In the genomic region with DNA sequence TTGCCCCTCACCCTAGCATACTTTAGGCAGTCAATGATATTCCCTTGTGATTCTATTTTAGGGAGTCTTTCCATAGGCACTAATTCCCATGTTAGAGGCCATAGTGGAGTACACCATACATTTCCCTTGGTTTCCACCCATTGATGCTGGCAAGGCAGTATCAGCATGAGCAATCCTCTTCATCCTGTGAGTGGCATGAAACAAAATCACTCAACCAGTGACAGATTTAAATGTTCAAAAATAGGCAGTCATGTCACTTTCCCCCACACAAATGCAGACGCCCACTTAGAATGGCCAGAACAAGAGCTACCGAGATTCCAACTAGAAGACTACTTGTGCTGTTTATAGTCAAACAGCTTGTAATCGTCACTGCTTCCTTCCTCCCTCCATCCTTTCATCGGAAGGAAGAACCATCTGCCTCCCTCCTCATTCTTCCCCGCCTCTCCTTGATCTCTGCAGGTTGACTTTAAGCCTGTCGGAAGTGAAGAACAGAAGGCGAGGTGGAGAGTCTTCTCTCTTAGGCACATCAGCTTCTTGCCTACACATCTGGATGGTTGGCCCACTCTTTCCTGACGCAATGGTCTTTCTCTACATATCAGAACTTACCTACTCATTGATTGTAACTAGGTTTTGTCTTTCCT, we compare ENCODE assay signal across 22 cellular contexts. TPM values are rescaled to one million over a fixed set of nuclear protein-coding genes. Genes with fewer than 3 reads are reported as not detected.
DNase-seq lines count a peak whose midpoint lies in the region; ATAC-seq and TF ChIP-seq lines count a peak whose summit lies in the region.
"Had no signal": no experiment of that assay in that cellular context is flagged by ENCODE, and none has a peak within 500 bp of the region (broad histone marks: within the 10 kb centered on the region; RNA-seq: fewer than 3 reads in every experiment).

No MANE protein-coding gene starts in this region.

- peak overlapping the region; percentile 17 for H3K4me3 Mint-ChIP-seq in activated T-cell treated with anti-CD3 and anti-CD28 coated beads, Interleukin-2, amount 50 U/mL, for 4 hours
- peak overlapping the region; percentile 52 to 72 (median 64) for H3K4me3 Mint-ChIP-seq in IgD-negative memory B cell
- peak overlapping the region; percentile 57 for H3K4me3 Mint-ChIP-seq in activated naive CD8-positive, alpha-beta T cell
- H3K4me3 Mint-ChIP-seq in naive thymus-derived CD8-positive, alpha-beta T cell = peak overlapping the region; percentile 29 to 85 (median 56)
- H3K4me3 Mint-ChIP-seq: CD14-positive monocyte, mesothelial cell of epicardium, neural crest cell had no signal

- peaks cover 32% of the 10 kb centered on the region for H3K4me1 Mint-ChIP-seq in activated T-cell treated with anti-CD3 and anti-CD28 coated beads, Interleukin-2, amount 50 U/mL, for 4 hours (ENCODE audit: low read depth)
- H3K4me1 Mint-ChIP-seq in IgD-negative memory B cell = peaks cover 25 to 39% (median 31%) of the 10 kb centered on the region in 3 donors
- peaks cover 35% of the 10 kb centered on the region for H3K4me1 Mint-ChIP-seq in activated naive CD8-positive, alpha-beta T cell (ENCODE audit: low read depth)
- H3K4me1 Mint-ChIP-seq in naive thymus-derived CD8-positive, alpha-beta T cell = peaks cover 17 to 48% (median 37%) of the 10 kb centered on the region in 4 donors
- H3K4me1 Mint-ChIP-seq: CD14-positive monocyte, neural crest cell had no signal

- POLR2A ChIA-PET in naive thymus-derived CD8-positive, alpha-beta T cell (lab: Charles Lee) = interaction anchor here (0.9 to 2.1 kb wide), 3 partner anchors 14 to 158 kb away, joined by 3 to 6 read pairs (median 4); no protein-coding TSS in a partner anchor

- peak; percentile 40 to 41 for ATAC-seq in activated T-cell treated with anti-CD3 and anti-CD28 coated beads, Interleukin-2, amount 50 U/mL, for 4 hours
- peak; percentile 24 to 39 for ATAC-seq in naive thymus-derived CD8-positive, alpha-beta T cell
- no peak for ATAC-seq in HG02870 (IDR thresholded peaks at IDR 0.05; ENCODE audit: unreplicated experiment)
- no peak for ATAC-seq in omental fat pad (ENCODE audit: low FRiP score)
- ATAC-seq: gastrocnemius medialis, left lobe of liver, psoas muscle had no signal

- no peak for TF ChIP-seq CTCF in omental fat pad (IDR thresholded peaks at IDR 0.05)

- no peaks in the 10 kb centered on the region for H3K9me3 Mint-ChIP-seq in activated T-cell treated with anti-CD3 and anti-CD28 coated beads, Interleukin-2, amount 50 U/mL, for 4 hours
- H3K9me3 Mint-ChIP-seq in IgD-negative memory B cell = no peaks in the 10 kb centered on the region
- no peaks in the 10 kb centered on the region for H3K9me3 Mint-ChIP-seq in activated naive CD8-positive, alpha-beta T cell (ENCODE audit: low read depth)
- H3K9me3 Mint-ChIP-seq in naive thymus-derived CD8-positive, alpha-beta T cell = no peaks in the 10 kb centered on the region
- H3K9me3 Mint-ChIP-seq: CD14-positive monocyte, neural crest cell had no signal

- H3K27me3 Mint-ChIP-seq in activated T-cell treated with anti-CD3 and anti-CD28 coated beads, Interleukin-2, amount 50 U/mL, for 4 hours (ENCODE audit: low read depth) = no peaks in the 10 kb centered on the region
- H3K27me3 Mint-ChIP-seq in IgD-negative memory B cell = peaks cover 4% of the 10 kb centered on the region
- no peaks in the 10 kb centered on the region for H3K27me3 Mint-ChIP-seq in activated naive CD8-positive, alpha-beta T cell
- H3K27me3 Mint-ChIP-seq in naive thymus-derived CD8-positive, alpha-beta T cell = peaks cover 0 to 2% (median 0%) of the 10 kb centered on the region in 5 donors

- no peaks in the 10 kb centered on the region for H3K36me3 Mint-ChIP-seq in activated T-cell treated with anti-CD3 and anti-CD28 coated beads, Interleukin-2, amount 50 U/mL, for 4 hours (ENCODE audit: insufficient read depth)
- H3K36me3 Mint-ChIP-seq in IgD-negative memory B cell = no peaks in the 10 kb centered on the region
- no peaks in the 10 kb centered on the region for H3K36me3 Mint-ChIP-seq in activated naive CD8-positive, alpha-beta T cell
- no peaks in the 10 kb centered on the region for H3K36me3 Mint-ChIP-seq in naive thymus-derived CD8-positive, alpha-beta T cell
- H3K36me3 Mint-ChIP-seq: CD14-positive monocyte, mesothelial cell of epicardium had no signal

- DNase-seq in activated T-cell treated with anti-CD3 and anti-CD28 coated beads, Interleukin-2, amount 50 U/mL, for 4 hours = no peak
- no peak for DNase-seq in activated T-cell treated with anti-CD3 and anti-CD28 coated beads, Interleukin-2, amount 50 U/mL, for 1 hour
- peak in 4 of 10 donors; percentile 16 to 43 (median 30) for DNase-seq in naive thymus-derived CD8-positive, alpha-beta T cell
- no peak for DNase-seq in NCI-H446 treated with DMSO at 0.1 percent for 48 hours (lab: John Stamatoyannopoulos, UW)
- DNase-seq in omental fat pad (ENCODE audit: low spot score) = no peak
- DNase-seq: ACHN; activated CD4-positive, alpha-beta T cell treated with anti-CD3 and anti-CD28 coated beads for 48 hours; DMS53; gastrocnemius medialis; KBM-7; NCI-H1092; NCI-H2029 treated with DMSO at 0.1 percent for 48 hours; psoas muscle; SK-N-SH; stimulated activated CD4-positive, alpha-beta T cell treated with anti-CD3 and anti-CD28 coated beads, Interleukin-4, amount 100 ng/mL, for 24 hours had no signal

- H3K27ac Mint-ChIP-seq in IgD-negative memory B cell = peak overlapping the region; percentile 10 to 89 (median 43)
- peak overlapping the region; percentile 36 for H3K27ac Mint-ChIP-seq in activated naive CD8-positive, alpha-beta T cell
- peak overlapping the region; percentile 80 to 95 (median 92) for H3K27ac Mint-ChIP-seq in naive thymus-derived CD8-positive, alpha-beta T cell
- H3K27ac Mint-ChIP-seq: CD14-positive monocyte, mesothelial cell of epicardium had no signal

RNA-seq across cellular contexts. Expression of a gene that starts 22.5 kb away (rescaled TPM):
- total RNA-seq in activated T-cell treated with anti-CD3 and anti-CD28 coated beads, Interleukin-2, amount 50 U/mL, for 4 hours = 1 to 10 TPM; 5.2 to 7.3 (median 5.5) TPM
- polyA plus RNA-seq in IgD-negative memory B cell = 3.6 TPM
- 1 to 10 TPM; 2.9 TPM for total RNA-seq in naive thymus-derived CD8-positive, alpha-beta T cell
- 1 to 10 TPM in 2 of 3 donors, under 1 TPM in 1; 0.20 to 3.3 (median 1.7) TPM for polyA plus RNA-seq in naive thymus-derived CD8-positive, alpha-beta T cell
- 10 to 100 TPM; 32.6 to 50.9 (median 38.4) TPM for total RNA-seq in omental fat pad

RNA-seq across cellular contexts. Expression of a gene that starts 41.8 kb away (rescaled TPM):
- 1,000 to 10,000 TPM; 1,554 to 1,640 (median 1,611) TPM for total RNA-seq in activated T-cell treated with anti-CD3 and anti-CD28 coated beads, Interleukin-2, amount 50 U/mL, for 4 hours
- polyA plus RNA-seq in IgD-negative memory B cell = 7,235 TPM
- 1,000 to 10,000 TPM; 2,102 to 2,162 TPM for total RNA-seq in naive thymus-derived CD8-positive, alpha-beta T cell
- polyA plus RNA-seq in naive thymus-derived CD8-positive, alpha-beta T cell = 1,000 to 10,000 TPM; 7,933 to 9,149 (median 9,080) TPM
- 1,000 to 10,000 TPM in 2 of 4 donors, 100 to 1,000 TPM in 2; 701 to 1,078 (median 933) TPM for total RNA-seq in omental fat pad

Comparison
In these comparisons a context has a peak if more than half of its experiments do, and no peak if none do; other contexts are left out.
1. ATAC-seq: peak in activated T-cell treated with anti-CD3 and anti-CD28 coated beads, Interleukin-2, amount 50 U/mL, for 4 hours (2 of 2) and naive thymus-derived CD8-positive, alpha-beta T cell (2 of 2); none in HG02870 (single experiment) and omental fat pad (single experiment).
2. H3K27ac Mint-ChIP-seq: peak in every context shown above with its lines; median percentile 92 in naive thymus-derived CD8-positive, alpha-beta T cell; 43 in IgD-negative memory B cell; 36 in activated naive CD8-positive, alpha-beta T cell.
3. RNA of a gene that starts 22.5 kb away (total RNA-seq): 32.6 to 50.9 TPM in omental fat pad; 5.2 to 7.3 TPM in activated T-cell treated with anti-CD3 and anti-CD28 coated beads, Interleukin-2, amount 50 U/mL, for 4 hours and 2.9 TPM in naive thymus-derived CD8-positive, alpha-beta T cell; every median in the first group is over 4 times any median in the second.
4. Peak in every context shown above with its lines, with median percentiles within 50 percentile points of each other: H3K4me3 Mint-ChIP-seq.